Comparison of ENCODE assay signal across 1 cellular context in genomic region chr12:111448266-111448830, GRCh38.
TF ChIP-seq lines count a peak whose summit lies in the region.

No MANE protein-coding gene starts in this region.

TF ChIP-seq in GM23338, 12 proteins besides CTCF, POLR2A, EP300 and RAD21 (continued from another document):
- TF ChIP-seq ZNF462 (CRISPR knock-in tag; IDR thresholded peaks at IDR 0.05) (no peak), ZNF331 (CRISPR knock-in tag; IDR thresholded peaks at IDR 0.05; ENCODE audit: low read depth) (no peak), CREB1 (CRISPR knock-in tag; IDR thresholded peaks at IDR 0.05; ENCODE audit: low read depth) (no peak), STAT1 (IDR thresholded peaks at IDR 0.05; ENCODE audit: unreplicated experiment) (no peak), JUNB (IDR thresholded peaks at IDR 0.05; ENCODE audit: unreplicated experiment) (no peak), EZH2phosphoT487 (IDR thresholded peaks at IDR 0.05; ENCODE audit: unreplicated experiment) (no peak), NANOG (IDR thresholded peaks at IDR 0.05; ENCODE audit: borderline replicate concordance) (no peak)
TF ChIP-seq in GM23338: peak in this region for 0.
